11 cellular contexts compared by ENCODE assay signal in the genomic region with DNA sequence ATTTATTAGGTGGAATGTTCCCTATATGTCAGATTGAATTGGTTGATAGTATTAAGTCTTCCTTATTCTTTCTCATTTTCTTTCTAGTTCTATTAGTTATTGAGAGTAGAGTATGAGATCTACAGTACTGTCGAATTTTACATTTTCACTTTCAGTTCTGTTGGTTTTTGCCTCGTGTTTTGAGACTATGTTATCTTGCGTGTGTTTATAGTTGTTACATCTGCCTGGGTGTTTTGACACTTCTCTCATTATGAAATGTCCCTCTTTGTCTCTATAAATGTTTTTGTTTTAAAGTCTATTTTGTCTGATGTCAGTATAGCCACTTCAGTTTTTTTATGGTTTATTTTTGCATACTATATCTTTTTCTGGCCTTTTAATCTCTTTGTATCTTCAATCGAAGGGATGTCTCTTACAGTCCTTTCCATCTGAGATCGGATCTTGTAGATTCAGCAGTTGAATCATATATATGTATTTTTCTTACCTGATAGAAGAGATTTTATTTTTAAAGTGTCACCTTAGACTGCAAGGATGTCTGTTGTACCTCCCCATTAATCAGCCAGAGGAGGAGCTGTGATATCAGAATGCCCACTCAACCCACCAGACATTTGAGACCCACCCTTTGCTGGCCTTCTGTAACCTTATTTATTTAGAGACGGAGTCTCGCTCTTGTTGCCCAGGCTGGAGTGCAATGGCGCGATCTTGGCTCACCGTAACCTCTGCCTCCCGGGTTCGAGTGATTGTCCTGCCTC. TPM values are rescaled to one million over a fixed set of nuclear protein-coding genes. Genes with fewer than 3 reads are reported as not detected.
DNase-seq lines count a peak whose midpoint lies in the region; ATAC-seq, FAIRE-seq and TF ChIP-seq lines count a peak whose summit lies in the region.
"Had no signal": no experiment of that assay in that cellular context is flagged by ENCODE, and none has a peak within 500 bp of the region (broad histone marks: within the 10 kb centered on the region; RNA-seq: fewer than 3 reads in every experiment).

No MANE protein-coding gene starts in this region.

- DNase-seq in GM13977 (ENCODE audit: low spot score) (peak; percentile 78), fibroblast of the aortic adventitia (ENCODE audit: low read depth) (peak; percentile 35), AG08396 (ENCODE audit: low spot score) (no peak), putamen (ENCODE audit: low spot score) (no peak), NCI-H345 (lab: John Stamatoyannopoulos, UW) (no peak)
- DNase-seq: DMS 273 treated with DMSO at 0.1 percent for 48 hours, HCEC 1CT, SJCRH30 had no signal

- H3K4me2 ChIP-seq in SU-DHL-6 (ENCODE audit: low read depth, low read length, poor library complexity, severe bottlenecking), result peak overlapping the region; percentile 74

- H3K9me3 ChIP-seq in SU-DHL-6 (ENCODE audit: insufficient read depth, low read length), result no peaks in the 10 kb centered on the region
- H3K9me3 ChIP-seq: SJCRH30 had no signal

- peak overlapping the region; percentile 15 for H3K4me3 ChIP-seq in SU-DHL-6 (ENCODE audit: insufficient read depth, low read length, poor library complexity, severe bottlenecking)
- peak overlapping the region; percentile 44 for H3K4me3 ChIP-seq in fibroblast of the aortic adventitia (ENCODE audit: low read depth, low read length)
- H3K4me3 ChIP-seq: SJCRH30 had no signal

- no peaks in the 10 kb centered on the region for H3K36me3 ChIP-seq in SU-DHL-6 (ENCODE audit: low read length)

- H3F3A ChIP-seq in SU-DHL-6 (ENCODE audit: insufficient read depth), result 0 out of 2 replicates have a peak, but pooled peaks cover 3% of the 10 kb centered on the region

- TF ChIP-seq CTCF in GM13977 (IDR thresholded peaks at IDR 0.05; ENCODE audit: extremely low read depth, insufficient read depth, missing control alignments) (no peak), SU-DHL-6 (IDR thresholded peaks at IDR 0.05; ENCODE audit: insufficient read depth, low read length, poor library complexity, severe bottlenecking) (no peak), fibroblast of the aortic adventitia (IDR thresholded peaks at IDR 0.05; ENCODE audit: insufficient read depth, low read length) (no peak)

- H4K20me1 ChIP-seq in SU-DHL-6 (ENCODE audit: low read depth, low read length), result no peaks in the 10 kb centered on the region

- H3K27ac ChIP-seq in SU-DHL-6 (ENCODE audit: low read depth, low read length), result peak overlapping the region; percentile 33
- H3K27ac ChIP-seq: SJCRH30 had no signal

- H3K9ac ChIP-seq in SU-DHL-6 (ENCODE audit: low read length), result peak overlapping the region; percentile 22

- FAIRE-seq in A204.1 (lab: Jason Lieb, UNC), result peak; percentile 75

- ATAC-seq in GM18868 (IDR thresholded peaks at IDR 0.05; ENCODE audit: unreplicated experiment), result no peak

- in situ Hi-C loops in GM13977 (cut with MboI; ENCODE audit: low pct_unique_long_range_greater_than_20kb, low sequenced_read_pairs, unreplicated experiment), result no loop called here

- H3K9me2 ChIP-seq in SU-DHL-6 (replicated peaks; ENCODE audit: insufficient read depth, low read length), result no peaks in the 10 kb centered on the region

- H3K79me2 ChIP-seq in SU-DHL-6 (ENCODE audit: insufficient read depth, low read length), result peaks cover 88% of the 10 kb centered on the region

- no peaks in the 10 kb centered on the region for H3K27me3 ChIP-seq in SU-DHL-6 (ENCODE audit: low read length)
- H3K27me3 ChIP-seq: SJCRH30 had no signal

- no peak overlapping the region for H2AFZ ChIP-seq in SU-DHL-6 (ENCODE audit: low read depth, low read length, severe bottlenecking)

RNA-seq across cellular contexts. Expression of gene EHMT1, which starts 20.7 kb away (rescaled TPM):
- 31.4 and 41.8 TPM in 2 replicates for total RNA-seq in fibroblast of the aortic adventitia (ENCODE audit: low replicate concordance)

RNA-seq across cellular contexts. Expression of gene ARRDC1, which starts 34.0 kb away (rescaled TPM):
- 1.8 and 15.0 TPM in 2 replicates for total RNA-seq in fibroblast of the aortic adventitia (ENCODE audit: low replicate concordance)

RNA-seq across cellular contexts. Expression of gene ZMYND19, which starts 49.2 kb away (rescaled TPM):
- 5.1 and 15.5 TPM in 2 replicates for total RNA-seq in fibroblast of the aortic adventitia (ENCODE audit: low replicate concordance)

Comparison
In these comparisons a context has a peak if more than half of its experiments do, and no peak if none do; other contexts are left out.
1. DNase-seq: peak in GM13977 (single experiment) and fibroblast of the aortic adventitia (single experiment); none in AG08396 (single experiment), putamen (single experiment) and NCI-H345 (single experiment).